In genomic region chr2:144213797-144214196, GRCh38 we compare ENCODE assay signal across 10 cellular contexts.
DNase-seq lines count a peak whose midpoint lies in the region; ATAC-seq, FAIRE-seq and TF ChIP-seq lines count a peak whose summit lies in the region.
"Had no signal": no experiment of that assay in that cellular context is flagged by ENCODE, and none has a peak within 500 bp of the region (broad histone marks: within the 10 kb centered on the region; RNA-seq: fewer than 3 reads in every experiment).

No MANE protein-coding gene starts in this region.

- H3K27me3 Mint-ChIP-seq in T-helper 17 cell: no peaks in the 10 kb centered on the region

- no peaks in the 10 kb centered on the region for H3K36me3 Mint-ChIP-seq in T-helper 17 cell (ENCODE audit: low read depth)

- intact Hi-C loops in upper lobe of right lung (cut with DNase I): no loop called here
- intact Hi-C loops in spleen (cut with DNase I; ENCODE audit: low total_unique reads): no loop called here

- peak overlapping the region; percentile 75 for H3K27ac Mint-ChIP-seq in T-helper 17 cell

- peak; percentile 77 for FAIRE-seq in GM12891 (lab: Jason Lieb, UNC)
- FAIRE-seq: colon had no signal

- H3K4me3 ChIP-seq in upper lobe of right lung: no peak overlapping the region
- no peak overlapping the region for H3K4me3 ChIP-seq in spleen

- H3K4me1 ChIP-seq in upper lobe of right lung (peaks cover 7% of the 10 kb centered on the region), spleen (peaks cover 0 to 38% (median 15%) of the 10 kb centered on the region in 6 donors)

- peak; percentile 3 for DNase-seq in GM12891 (ENCODE audit: insufficient read length, low spot score)
- DNase-seq in T-helper 17 cell: no peak
- DNase-seq in activated CD8-positive, alpha-beta memory T cell treated with anti-CD3 and anti-CD28 coated beads, Interleukin-2, amount 50 U/mL, for 48 hours: no peak
- no peak for DNase-seq in upper lobe of right lung
- no peak for DNase-seq in spleen
- no peak for DNase-seq in middle frontal gyrus (ENCODE audit: extremely low spot score, low spot score)
- DNase-seq: NCI-H526 treated with DMSO at 0.1 percent for 48 hours had no signal

- no peak for TF ChIP-seq CTCF in upper lobe of right lung (IDR thresholded peaks at IDR 0.05)
- no peak for TF ChIP-seq CTCF in spleen (IDR thresholded peaks at IDR 0.05 in 8 of 11, conservative IDR thresholded peaks at IDR 0.05 in 3 of 11)

- H3K27me3 ChIP-seq in upper lobe of right lung (no peaks in the 10 kb centered on the region), spleen (replicated peaks in 1 of 7) (no peaks in the 10 kb centered on the region)

- H3K9me3 ChIP-seq in T-helper 17 cell (ENCODE audit: control insufficient read depth, low read length, poor library complexity, severe bottlenecking) (no peaks in the 10 kb centered on the region), upper lobe of right lung (no peaks in the 10 kb centered on the region), spleen (no peaks in the 10 kb centered on the region)

- H3K27ac ChIP-seq in upper lobe of right lung (no peak overlapping the region), spleen (no peak overlapping the region)

- ATAC-seq in GM19372 (IDR thresholded peaks at IDR 0.05; ENCODE audit: low read depth, unreplicated experiment) (peak; percentile 92), HG02970 (IDR thresholded peaks at IDR 0.05; ENCODE audit: low FRiP score, unreplicated experiment) (peak; percentile 72), T-helper 17 cell (no peak), upper lobe of right lung (no peak)

- peaks cover 16% of the 10 kb centered on the region for H3K4me1 Mint-ChIP-seq in T-helper 17 cell

- TF ChIP-seq POLR2A in GM12891 (IDR thresholded peaks at IDR 0.05; ENCODE audit: low read depth, low read length): no peak
- no peak for TF ChIP-seq POLR2A in spleen (IDR thresholded peaks at IDR 0.05)

- H3K36me3 ChIP-seq in upper lobe of right lung (no peaks in the 10 kb centered on the region), spleen (peaks cover 0 to 17% (median 0%) of the 10 kb centered on the region in 6 donors)

- 68 to 78% (median 69%) methylated on average over 2 of the region's 2 CpGs for WGBS in spleen, 5 donors

- H3K4me3 Mint-ChIP-seq in T-helper 17 cell: peak overlapping the region; percentile 45

TF ChIP-seq in GM12891, 5 proteins besides CTCF, POLR2A, EP300 and RAD21:
- TF ChIP-seq POU2F2 (IDR thresholded peaks at IDR 0.05; ENCODE audit: low read depth, low read length) (peak; percentile 40; the same call in 1 of the 2 replicates), POLR2AphosphoS5 (IDR thresholded peaks at IDR 0.05; ENCODE audit: low read depth, low read length) (no peak), SPI1 (IDR thresholded peaks at IDR 0.05; ENCODE audit: low read depth, low read length) (peak; percentile 15; the same call in 1 of the 2 replicates), TAF1 (IDR thresholded peaks at IDR 0.05; ENCODE audit: low read depth, low read length) (no peak), PAX5 (IDR thresholded peaks at IDR 0.05; ENCODE audit: insufficient read depth, low read length, severe bottlenecking) (no peak)
TF ChIP-seq in GM12891: peak in this region for 2.

Comparison
In these comparisons a context has a peak if more than half of its experiments do, and no peak if none do; other contexts are left out.
1. ATAC-seq: peak in GM19372 (single experiment) and HG02970 (single experiment); none in T-helper 17 cell (single experiment) and upper lobe of right lung (single experiment).